8 cellular contexts compared by ENCODE assay signal in genomic region chr17:68513932-68514331, GRCh38. TPM values are rescaled to one million over a fixed set of nuclear protein-coding genes. Genes with fewer than 3 reads are reported as not detected.
A peak's percentile ranks its signal among the peaks of the same experiment; 100 is the strongest.
DNase-seq lines count a peak whose midpoint lies in the region; ATAC-seq lines count a peak whose summit lies in the region.

No MANE protein-coding gene starts in this region.

- peaks cover 55% of the 10 kb centered on the region for H3K4me1 Mint-ChIP-seq in activated CD8-positive, alpha-beta T cell treated with anti-CD3 and anti-CD28 coated beads, Interleukin-2, amount 10 ng/mL, durations not matched to agents 7 days and 5 days (ENCODE audit: low read depth)
- H3K4me1 Mint-ChIP-seq in stimulated activated naive CD8-positive, alpha-beta T cell treated with anti-CD3 and anti-CD28 coated beads, Interleukin-15, amount 100 ng/mL, for 72 hours = peaks cover 56% of the 10 kb centered on the region

- no peaks in the 10 kb centered on the region for H3K27me3 ChIP-seq in iPS-18a (ENCODE audit: control insufficient read depth, insufficient read depth, low read length)

- no peaks in the 10 kb centered on the region for H3K27me3 Mint-ChIP-seq in activated CD8-positive, alpha-beta T cell treated with anti-CD3 and anti-CD28 coated beads, Interleukin-2, amount 10 ng/mL, durations not matched to agents 7 days and 5 days (ENCODE audit: low read depth)
- no peaks in the 10 kb centered on the region for H3K27me3 Mint-ChIP-seq in stimulated activated naive CD8-positive, alpha-beta T cell treated with anti-CD3 and anti-CD28 coated beads, Interleukin-15, amount 100 ng/mL, for 72 hours

- peak overlapping the region; percentile 97 for H3K4me3 ChIP-seq in iPS-18a (ENCODE audit: low read length)

- H3K4me3 Mint-ChIP-seq in activated CD8-positive, alpha-beta T cell treated with anti-CD3 and anti-CD28 coated beads, Interleukin-2, amount 10 ng/mL, durations not matched to agents 7 days and 5 days = peak overlapping the region; percentile 94
- H3K4me3 Mint-ChIP-seq in stimulated activated naive CD8-positive, alpha-beta T cell treated with anti-CD3 and anti-CD28 coated beads, Interleukin-15, amount 100 ng/mL, for 72 hours = peak overlapping the region; percentile 91 to 99

- H3K9me3 Mint-ChIP-seq in activated CD8-positive, alpha-beta T cell treated with anti-CD3 and anti-CD28 coated beads, Interleukin-2, amount 10 ng/mL, durations not matched to agents 7 days and 5 days (ENCODE audit: insufficient read depth) = no peaks in the 10 kb centered on the region
- H3K9me3 Mint-ChIP-seq in stimulated activated naive CD8-positive, alpha-beta T cell treated with anti-CD3 and anti-CD28 coated beads, Interleukin-15, amount 100 ng/mL, for 72 hours = peaks cover 0 to 5% of the 10 kb centered on the region in 2 donors

- no peak for ATAC-seq in activated CD8-positive, alpha-beta T cell treated with anti-CD3 and anti-CD28 coated beads, Interleukin-2, amount 10 ng/mL, durations not matched to agents 7 days and 5 days
- ATAC-seq in stimulated activated naive CD8-positive, alpha-beta T cell treated with anti-CD3 and anti-CD28 coated beads, Interleukin-15, amount 100 ng/mL, for 72 hours = no peak

- no peaks in the 10 kb centered on the region for H3K9me3 ChIP-seq in iPS-18a (ENCODE audit: control insufficient read depth, low read depth, low read length)

- peak overlapping the region; percentile 99 for H3K27ac Mint-ChIP-seq in activated CD8-positive, alpha-beta T cell treated with anti-CD3 and anti-CD28 coated beads, Interleukin-2, amount 10 ng/mL, durations not matched to agents 7 days and 5 days
- peak overlapping the region in 1 of 2 donors; percentile 100 for H3K27ac Mint-ChIP-seq in stimulated activated naive CD8-positive, alpha-beta T cell treated with anti-CD3 and anti-CD28 coated beads, Interleukin-15, amount 100 ng/mL, for 72 hours

- H3K9ac ChIP-seq in iPS-18a (ENCODE audit: low read length) = peak overlapping the region; percentile 96

- peaks cover 14% of the 10 kb centered on the region for H3K4me1 ChIP-seq in iPS-18a (ENCODE audit: control insufficient read depth, low read depth, low read length)

- no peak overlapping the region for H3K27ac ChIP-seq in iPS-18a (ENCODE audit: low read length)

- H3K36me3 ChIP-seq in iPS-18a (ENCODE audit: control insufficient read depth, low read depth, low read length) = peaks cover 38% of the 10 kb centered on the region

- peaks cover 54% of the 10 kb centered on the region for H3K36me3 Mint-ChIP-seq in activated CD8-positive, alpha-beta T cell treated with anti-CD3 and anti-CD28 coated beads, Interleukin-2, amount 10 ng/mL, durations not matched to agents 7 days and 5 days (ENCODE audit: low read depth)

- POLR2A ChIA-PET in activated CD8-positive, alpha-beta T cell treated with anti-CD3 and anti-CD28 coated beads, Interleukin-2, amount 10 ng/mL, durations not matched to agents 7 days and 5 days (lab: Charles Lee) = no interaction called here

- CTCF ChIA-PET in activated CD8-positive, alpha-beta T cell treated with anti-CD3 and anti-CD28 coated beads, Interleukin-2, amount 10 ng/mL, durations not matched to agents 7 days and 5 days (lab: Charles Lee) = no interaction called here

- DNase-seq in NCI-H748 (lab: John Stamatoyannopoulos, UW; ENCODE audit: unreplicated experiment) = peak; percentile 19
- no peak for DNase-seq in NCI-H748 treated with DMSO at 0.1 percent for 48 hours (lab: John Stamatoyannopoulos, UW)
- DNase-seq in activated CD8-positive, alpha-beta T cell treated with anti-CD3 and anti-CD28 coated beads, Interleukin-2, amount 10 ng/mL, durations not matched to agents 7 days and 5 days = no peak
- no peak for DNase-seq in stimulated activated naive CD8-positive, alpha-beta T cell treated with anti-CD3 and anti-CD28 coated beads, Interleukin-15, amount 100 ng/mL, for 72 hours
- DNase-seq in NCI-H446 (lab: John Stamatoyannopoulos, UW) = no peak
- no peak for DNase-seq in NCI-H1436 treated with DMSO at 0.1 percent for 48 hours (lab: John Stamatoyannopoulos, UW)
- no peak for DNase-seq in RPMI8226

RNA-seq across cellular contexts. Expression of gene PRKAR1A, which starts 1.7 kb away (rescaled TPM):
- total RNA-seq in activated CD8-positive, alpha-beta T cell treated with anti-CD3 and anti-CD28 coated beads, Interleukin-2, amount 10 ng/mL, durations not matched to agents 7 days and 5 days = 100 to 1,000 TPM; 210 to 221 TPM

RNA-seq across cellular contexts. Expression of gene WIPI1, which starts 56.6 kb away (rescaled TPM):
- total RNA-seq in activated CD8-positive, alpha-beta T cell treated with anti-CD3 and anti-CD28 coated beads, Interleukin-2, amount 10 ng/mL, durations not matched to agents 7 days and 5 days = 10 to 100 TPM; 40.8 to 41.4 TPM
